In genomic region chrX:35015627-35016026, GRCh38 we compare ENCODE assay signal across 25 cellular contexts.
"Had no signal": no experiment of that assay in that cellular context is flagged by ENCODE, and none has a peak within 500 bp of the region (broad histone marks: within the 10 kb centered on the region; RNA-seq: fewer than 3 reads in every experiment).

No MANE protein-coding gene starts in this region.

- H3K27ac Mint-ChIP-seq: effector memory CD8-positive, alpha-beta T cell; mesothelial cell of epicardium; naive B cell; natural killer cell treated with Interleukin-12 subunit alpha and Interleukin-12 subunit beta and Interleukin-15 and Interleukin-18, amount 100 ng/mL, for 72 hours; neural progenitor cell; stimulated activated naive CD8-positive, alpha-beta T cell treated with anti-CD3 and anti-CD28 coated beads, Interleukin-15, amount 100 ng/mL, for 72 hours had no signal

- H3K27ac ChIP-seq: lower lobe of right lung, neural progenitor cell, parathyroid adenoma, suprapubic skin, transverse colon, upper lobe of right lung, uterus had no signal

- H3K9me3 ChIP-seq: lower lobe of right lung, suprapubic skin, transverse colon, upper lobe of right lung, uterus had no signal

- DNase-seq: cortex of kidney; effector memory CD8-positive, alpha-beta T cell; left ventricle myocardium superior; lower lobe of right lung; mucosa of descending colon; naive B cell; stimulated activated CD4-positive, alpha-beta T cell treated with anti-CD3 and anti-CD28 coated beads, Interleukin-12 subunit alpha, Interleukin-12 subunit beta, amount 100 ng/mL, for 4 hours; stimulated activated CD4-positive, alpha-beta T cell treated with anti-CD3 and anti-CD28 coated beads, Interleukin-1b, Interleukin-23, amount 100 ng/mL, for 48 hours; stimulated activated CD4-positive, alpha-beta T cell treated with anti-CD3 and anti-CD28 coated beads, Interleukin-4, amount 100 ng/mL, for 1 hour; stimulated activated CD8-positive, alpha-beta memory T cell treated with anti-CD3 and anti-CD28 coated beads, Interleukin-4, amount 100 ng/mL, for 48 hours; stimulated activated naive CD4-positive, alpha-beta T cell; stimulated activated naive CD8-positive, alpha-beta T cell treated with anti-CD3 and anti-CD28 coated beads, Interleukin-15, amount 100 ng/mL, for 72 hours; transverse colon; upper lobe of right lung; uterus had no signal

- H3K4me2 ChIP-seq: neural progenitor cell, smooth muscle cell had no signal

- H3K4me1 Mint-ChIP-seq: naive B cell; stimulated activated naive CD8-positive, alpha-beta T cell treated with anti-CD3 and anti-CD28 coated beads, Interleukin-15, amount 100 ng/mL, for 72 hours had no signal

- H3K4me3 ChIP-seq: lower lobe of right lung, mucosa of descending colon, neural progenitor cell, smooth muscle cell, suprapubic skin, transverse colon, upper lobe of right lung, uterus had no signal

- FAIRE-seq: frontal cortex, keratinocyte had no signal

- H3K9ac ChIP-seq: neural progenitor cell, parathyroid adenoma had no signal

- H3K27me3 ChIP-seq: neural progenitor cell, suprapubic skin, transverse colon, upper lobe of right lung, uterus had no signal

- H3K4me1 ChIP-seq: lower lobe of right lung, neural progenitor cell, parathyroid adenoma, suprapubic skin, transverse colon, upper lobe of right lung, uterus had no signal

- H3K36me3 ChIP-seq: lower lobe of right lung, neural progenitor cell, suprapubic skin, transverse colon, upper lobe of right lung, uterus had no signal

- ATAC-seq: effector memory CD8-positive, alpha-beta T cell; left ventricle myocardium superior; lower lobe of right lung; mucosa of descending colon; natural killer cell treated with Interleukin-12 subunit alpha and Interleukin-12 subunit beta and Interleukin-15 and Interleukin-18, amount 100 ng/mL, for 72 hours; sciatic nerve; stimulated activated naive CD8-positive, alpha-beta T cell treated with anti-CD3 and anti-CD28 coated beads, Interleukin-15, amount 100 ng/mL, for 72 hours; upper lobe of right lung had no signal

- H2AFZ ChIP-seq: neural progenitor cell, parathyroid adenoma had no signal

- H3K36me3 Mint-ChIP-seq: mesothelial cell of epicardium; naive B cell; natural killer cell treated with Interleukin-12 subunit alpha and Interleukin-12 subunit beta and Interleukin-15 and Interleukin-18, amount 100 ng/mL, for 72 hours; neural progenitor cell had no signal

- H3K79me2 ChIP-seq: parathyroid adenoma had no signal

- H3K27me3 Mint-ChIP-seq: effector memory CD8-positive, alpha-beta T cell; naive B cell; progenitor cell of endocrine pancreas; stimulated activated naive CD8-positive, alpha-beta T cell treated with anti-CD3 and anti-CD28 coated beads, Interleukin-15, amount 100 ng/mL, for 72 hours had no signal

- H3K4me3 Mint-ChIP-seq: effector memory CD8-positive, alpha-beta T cell; mesothelial cell of epicardium; naive B cell; natural killer cell treated with Interleukin-12 subunit alpha and Interleukin-12 subunit beta and Interleukin-15 and Interleukin-18, amount 100 ng/mL, for 72 hours; neural progenitor cell; stimulated activated naive CD8-positive, alpha-beta T cell treated with anti-CD3 and anti-CD28 coated beads, Interleukin-15, amount 100 ng/mL, for 72 hours had no signal
